Comparison of ENCODE assay signal across 8 cellular contexts in genomic region chr6:43013020-43013842, GRCh38. TPM values are rescaled to one million over a fixed set of nuclear protein-coding genes. Genes with fewer than 3 reads are reported as not detected.
DNase-seq lines count a peak whose midpoint lies in the region; ATAC-seq and TF ChIP-seq lines count a peak whose summit lies in the region.

No MANE protein-coding gene starts in this region.

- no peaks in the 10 kb centered on the region; the same call in 1 of the 2 replicates for H3K9me3 ChIP-seq in AG04450 (ENCODE audit: control insufficient read depth, insufficient read depth, low read length)

- peaks cover 48 to 56% of the 10 kb centered on the region in 2 donors for H3K4me1 Mint-ChIP-seq in immature natural killer cell
- H3K4me1 Mint-ChIP-seq in stimulated activated naive CD8-positive, alpha-beta T cell treated with anti-CD3 and anti-CD28 coated beads, Interleukin-15, Interleukin-2, amounts not matched to agents 100 ng/mL and 50 ng/mL, for 24 hours (ENCODE audit: low read depth) = peaks cover 55% of the 10 kb centered on the region

- TF ChIP-seq CTCF in AG04450 (IDR thresholded peaks at IDR 0.05; ENCODE audit: low read depth, low read length) = no peak

- peak overlapping the region; percentile 79 for H3K4me3 ChIP-seq in AG04450 (ENCODE audit: low read depth, low read length)

- peak; percentile 2 for ATAC-seq in GM18868 (IDR thresholded peaks at IDR 0.05; ENCODE audit: unreplicated experiment)
- ATAC-seq in esophagus mucosa = no peak
- no peak for ATAC-seq in HG03280 (IDR thresholded peaks at IDR 0.05; ENCODE audit: unreplicated experiment)

- peak overlapping the region; percentile 31 for H3K27ac ChIP-seq in AG04450 (ENCODE audit: low read depth, low read length)

- in situ Hi-C loops in KBM-7 (cut with MboI; ENCODE audit: low pct_unique_long_range_greater_than_20kb, low sequenced_read_pairs) = no loop called here

- peaks cover 0 to 8% (median 4%) of the 10 kb centered on the region in 3 donors for H3K27me3 Mint-ChIP-seq in immature natural killer cell (ENCODE audit: low read depth in 3 of 3)
- H3K27me3 Mint-ChIP-seq in stimulated activated naive CD8-positive, alpha-beta T cell treated with anti-CD3 and anti-CD28 coated beads, Interleukin-15, Interleukin-2, amounts not matched to agents 100 ng/mL and 50 ng/mL, for 24 hours = no peaks in the 10 kb centered on the region

- POLR2A ChIA-PET in AG04450 (lab: Yijun Ruan, JAX) = interaction anchor here (1.3 to 2.3 kb wide), 4 partner anchors 8 to 84 kb away, joined by 4 to 25 read pairs (median 10); partner anchors contain the start of genes CNPY3, CUL7 and PPP2R5D

- CTCF ChIA-PET in AG04450 (lab: Charles Lee) = interaction anchor here (1.0 to 2.1 kb wide), 3 partner anchors 112 to 351 kb away, joined by 3 to 7 read pairs (median 6); no protein-coding TSS in a partner anchor

- H3K9me3 Mint-ChIP-seq in immature natural killer cell = no peaks in the 10 kb centered on the region
- no peaks in the 10 kb centered on the region for H3K9me3 Mint-ChIP-seq in stimulated activated naive CD8-positive, alpha-beta T cell treated with anti-CD3 and anti-CD28 coated beads, Interleukin-15, Interleukin-2, amounts not matched to agents 100 ng/mL and 50 ng/mL, for 24 hours

- H3K27me3 ChIP-seq in AG04450 (ENCODE audit: control insufficient read depth, insufficient read depth, low read length) = no peaks in the 10 kb centered on the region

- H3K36me3 Mint-ChIP-seq in immature natural killer cell = peaks cover 0 to 20% (median 4%) of the 10 kb centered on the region in 3 donors
- peaks cover 53% of the 10 kb centered on the region for H3K36me3 Mint-ChIP-seq in stimulated activated naive CD8-positive, alpha-beta T cell treated with anti-CD3 and anti-CD28 coated beads, Interleukin-15, Interleukin-2, amounts not matched to agents 100 ng/mL and 50 ng/mL, for 24 hours (ENCODE audit: low read depth)

- peak overlapping the region; percentile 79 to 97 (median 87) for H3K27ac Mint-ChIP-seq in immature natural killer cell
- peak overlapping the region; percentile 92 for H3K27ac Mint-ChIP-seq in stimulated activated naive CD8-positive, alpha-beta T cell treated with anti-CD3 and anti-CD28 coated beads, Interleukin-15, Interleukin-2, amounts not matched to agents 100 ng/mL and 50 ng/mL, for 24 hours

- DNase-seq in AG04450 (ENCODE audit: low read depth, low spot score) (no peak), KBM-7 (peak; percentile 46), amniotic stem cell (lab: John Stamatoyannopoulos, UW) (peak; percentile 36), immature natural killer cell (no peak)

- peak overlapping the region; percentile 90 to 99 (median 93) for H3K4me3 Mint-ChIP-seq in immature natural killer cell
- peak overlapping the region; percentile 97 for H3K4me3 Mint-ChIP-seq in stimulated activated naive CD8-positive, alpha-beta T cell treated with anti-CD3 and anti-CD28 coated beads, Interleukin-15, Interleukin-2, amounts not matched to agents 100 ng/mL and 50 ng/mL, for 24 hours

RNA-seq across cellular contexts. Expression of gene MEA1, which starts 0.5 kb away (rescaled TPM):
- polyA plus RNA-seq in AG04450 (2011; rRNA removed) (86.5 and 97.9 TPM in 2 replicates), immature natural killer cell (100 to 1,000 TPM in 1 of 3 donors, 10 to 100 TPM in 2; 92.4 to 157 (median 97.6) TPM)
- polyA minus RNA-seq in AG04450 (2011; rRNA and poly(A)+ RNA removed) = 43.3 and 48.0 TPM in 2 replicates
- 46.1 TPM for total RNA-seq in esophagus mucosa

RNA-seq across cellular contexts. Expression of gene KLHDC3, which starts 0.8 kb away (rescaled TPM):
- 41.3 and 48.8 TPM in 2 replicates for polyA plus RNA-seq in AG04450 (2011; rRNA removed)
- polyA minus RNA-seq in AG04450 (2011; rRNA and poly(A)+ RNA removed) = 51.5 and 66.1 TPM in 2 replicates
- polyA plus RNA-seq in immature natural killer cell = 100 to 1,000 TPM; 123 to 228 (median 143) TPM
- total RNA-seq in esophagus mucosa = 32.6 TPM

RNA-seq across cellular contexts. Expression of gene RRP36, which starts 8.2 kb away (rescaled TPM):
- polyA plus RNA-seq in AG04450 (2011; rRNA removed) = 50.3 and 54.0 TPM in 2 replicates
- polyA minus RNA-seq in AG04450 (2011; rRNA and poly(A)+ RNA removed) = 43.2 and 43.7 TPM in 2 replicates
- 10 to 100 TPM; 56.1 to 81.4 (median 78.9) TPM for polyA plus RNA-seq in immature natural killer cell
- total RNA-seq in esophagus mucosa = 48.3 TPM

RNA-seq across cellular contexts. Expression of gene PPP2R5D, which starts 28.9 kb away (rescaled TPM):
- polyA plus RNA-seq in AG04450 (2011; rRNA removed) (59.5 and 61.5 TPM in 2 replicates), immature natural killer cell (10 to 100 TPM; 17.1 to 29.9 (median 17.7) TPM)
- polyA minus RNA-seq in AG04450 (2011; rRNA and poly(A)+ RNA removed) = 65.7 and 69.9 TPM in 2 replicates
- total RNA-seq in esophagus mucosa = 21.2 TPM

RNA-seq across cellular contexts. Expression of gene PEX6, which starts 34.2 kb away (rescaled TPM):
- polyA plus RNA-seq in AG04450 (2011; rRNA removed) (6.8 and 7.4 TPM in 2 replicates), immature natural killer cell (10 to 100 TPM; 12.2 to 18.1 (median 16.4) TPM)
- 11.2 and 11.8 TPM in 2 replicates for polyA minus RNA-seq in AG04450 (2011; rRNA and poly(A)+ RNA removed)
- 19.4 TPM for total RNA-seq in esophagus mucosa

Comparison
In these comparisons a context has a peak if more than half of its experiments do, and no peak if none do; other contexts are left out.
1. DNase-seq: peak in KBM-7 (single experiment) and amniotic stem cell (single experiment); none in AG04450 (single experiment) and immature natural killer cell (0 of 3).